Comparison of ENCODE assay signal across 11 cellular contexts in genomic region chr7:768881-769504, GRCh38. TPM values are rescaled to one million over a fixed set of nuclear protein-coding genes. Genes with fewer than 3 reads are reported as not detected.
DNase-seq lines count a peak whose midpoint lies in the region; ATAC-seq, FAIRE-seq and TF ChIP-seq lines count a peak whose summit lies in the region.
"Had no signal": no experiment of that assay in that cellular context is flagged by ENCODE, and none has a peak within 500 bp of the region (broad histone marks: within the 10 kb centered on the region; RNA-seq: fewer than 3 reads in every experiment).

No MANE protein-coding gene starts in this region.

- peaks cover 6% of the 10 kb centered on the region for H3K36me3 ChIP-seq in H7 (replicated peaks; ENCODE audit: control insufficient read depth, insufficient read depth, low read length)
- peaks cover 6% of the 10 kb centered on the region for H3K36me3 ChIP-seq in colonic mucosa

- no peak overlapping the region for H3K4me3 ChIP-seq in H7 (ENCODE audit: insufficient read depth, low read depth, low read length)
- H3K4me3 ChIP-seq in colonic mucosa = no peak overlapping the region
- H3K4me3 ChIP-seq: transverse colon had no signal

- H3K9me3 ChIP-seq in colonic mucosa = no peaks in the 10 kb centered on the region
- H3K9me3 ChIP-seq: transverse colon had no signal

- DNase-seq in H7 (peak; percentile 91), RPMI7951 (ENCODE audit: low read depth) (peak; percentile 22), Right ventricle myocardium superior (peak; percentile 81), sciatic nerve (ENCODE audit: low spot score) (no peak), colonic mucosa (no peak), RPMI8226 (no peak), HTR-8/SVneo (ENCODE audit: insufficient read length, low spot score) (no peak)
- DNase-seq: activated CD4-positive, alpha-beta T cell treated with anti-CD3 and anti-CD28 coated beads, Interleukin-2, amount 50 U/mL, for 48 hours; transverse colon had no signal

- no peak overlapping the region for H3K27ac ChIP-seq in colonic mucosa

- peak; percentile 66 for ATAC-seq in Right ventricle myocardium superior (ENCODE audit: poor library complexity)
- ATAC-seq in sciatic nerve = peak; percentile 71
- ATAC-seq in activated CD4-positive, CD25-positive, alpha-beta regulatory T cell treated with anti-CD3 and anti-CD28 coated beads, Interleukin-2, amount 50 U/mL, for 24 hours = no peak
- ATAC-seq: left lobe of liver had no signal

- no peak for FAIRE-seq in HTR-8/SVneo (lab: Jason Lieb, UNC)

- H3K4me1 ChIP-seq in colonic mucosa = peaks cover 5% of the 10 kb centered on the region

- H3K9ac ChIP-seq in colonic mucosa (ENCODE audit: low read depth in 2 of 2, low read length in 2 of 2) = no peak overlapping the region

- TF ChIP-seq CTCF in colonic mucosa (IDR thresholded peaks at IDR 0.05) = no peak

- intact Hi-C loops in Right ventricle myocardium superior (cut with DNase I) = no loop called here
- intact Hi-C loops in sciatic nerve (cut with DNase I) = no loop called here
- intact Hi-C loops in colonic mucosa (cut with DNase I) = no loop called here

- H3K27me3 ChIP-seq in H7 (ENCODE audit: control insufficient read depth, insufficient read depth, low read length) (no peaks in the 10 kb centered on the region), colonic mucosa (no peaks in the 10 kb centered on the region)
- H3K27me3 ChIP-seq: transverse colon had no signal

RNA-seq across cellular contexts. Expression of gene PRKAR1B, which starts 41.9 kb away (rescaled TPM):
- total RNA-seq in H7 (2014; rRNA removed; shearing (Covaris generic)) = 32.4 and 32.8 TPM in 2 replicates
- total RNA-seq in RPMI7951 (2014; rRNA removed; shearing (Covaris generic)) = 4.1 and 5.0 TPM in 2 replicates
- total RNA-seq in Right ventricle myocardium superior (16.5 TPM), sciatic nerve (11.1 TPM), colonic mucosa (10 to 100 TPM; 19.2 to 32.8 TPM)

RNA-seq across cellular contexts. Expression of gene DNAAF5, which starts 42.5 kb away (rescaled TPM):
- 82.5 and 101 TPM in 2 replicates for total RNA-seq in H7 (2014; rRNA removed; shearing (Covaris generic))
- total RNA-seq in RPMI7951 (2014; rRNA removed; shearing (Covaris generic)) = 33.3 and 41.3 TPM in 2 replicates
- 19.3 TPM for total RNA-seq in Right ventricle myocardium superior
- 19.0 TPM for total RNA-seq in sciatic nerve
- total RNA-seq in colonic mucosa = 10 to 100 TPM; 31.0 to 54.9 TPM

Comparison
In these comparisons a context has a peak if more than half of its experiments do, and no peak if none do; other contexts are left out.
1. DNase-seq: peak in H7 (single experiment), RPMI7951 (single experiment) and Right ventricle myocardium superior (single experiment); none in sciatic nerve (single experiment), colonic mucosa (single experiment), RPMI8226 (single experiment) and HTR-8/SVneo (single experiment).
2. ATAC-seq: peak in Right ventricle myocardium superior (single experiment) and sciatic nerve (single experiment); none in activated CD4-positive, CD25-positive, alpha-beta regulatory T cell treated with anti-CD3 and anti-CD28 coated beads, Interleukin-2, amount 50 U/mL, for 24 hours (0 of 2).